Comparison of ENCODE assay signal across 8 cellular contexts in the genomic region with DNA sequence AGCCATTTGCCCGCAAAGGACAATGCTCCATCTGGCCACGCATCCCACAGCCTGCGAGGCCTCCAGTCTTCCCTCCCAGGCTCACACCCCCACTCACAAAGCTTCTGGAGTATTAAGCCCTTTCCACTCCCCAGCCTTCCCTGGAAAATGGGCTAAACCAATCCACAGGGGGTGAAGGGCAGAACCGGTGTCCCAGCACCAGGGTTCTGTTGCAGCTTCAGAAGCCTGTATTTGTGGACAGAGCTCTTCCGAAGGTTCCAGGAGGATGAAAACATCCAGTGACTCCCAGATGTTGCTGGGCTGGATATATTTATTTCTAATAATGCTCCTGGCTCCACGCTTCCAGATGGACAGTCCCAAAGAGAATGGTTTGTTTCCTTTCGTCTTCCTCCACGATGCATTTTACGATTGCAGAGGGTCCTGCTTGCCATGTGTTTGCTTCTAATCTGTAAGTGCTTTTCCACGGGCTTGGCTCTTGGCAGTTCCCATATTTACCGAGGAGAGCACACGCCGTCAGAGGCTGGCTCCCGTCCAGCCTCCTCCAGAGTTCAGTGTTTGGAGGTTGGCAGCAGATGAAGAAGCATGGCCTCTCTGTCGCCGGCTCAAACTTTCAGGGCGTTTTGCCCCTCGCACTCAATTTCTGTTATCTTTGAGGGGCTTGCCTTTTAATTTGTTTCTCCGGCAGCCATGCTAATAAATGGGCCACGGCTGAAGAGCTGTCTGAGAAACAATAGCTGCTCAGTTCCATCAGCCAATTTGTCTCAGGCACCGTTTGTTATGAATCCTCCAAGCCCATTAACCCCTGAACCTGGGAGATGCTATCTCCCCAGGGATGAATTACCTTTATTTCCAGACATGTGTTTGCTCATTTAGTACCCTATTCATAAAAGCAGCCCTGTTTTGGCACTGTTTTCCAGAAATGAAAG.
DNase-seq lines count a peak whose midpoint lies in the region; ATAC-seq and TF ChIP-seq lines count a peak whose summit lies in the region.

No MANE protein-coding gene starts in this region.

- no peaks in the 10 kb centered on the region for H3K9me3 ChIP-seq in thyroid gland

- H3K4me3 ChIP-seq in thyroid gland (replicated peaks in 1 of 3) = no peak overlapping the region

- DNase-seq in Right ventricle myocardium inferior (ENCODE audit: missing footprints) (peak; percentile 84), cardiac septum (ENCODE audit: low spot score) (no peak), astrocyte of the hippocampus (ENCODE audit: low read depth, low spot score) (peak; percentile 92), thyroid gland (peak; percentile 78 to 83), GM10248 (ENCODE audit: extremely low spot score) (no peak)
- no peak for DNase-seq in activated CD4-positive, CD25-positive, alpha-beta regulatory T cell treated with anti-CD3 and anti-CD28 coated beads, Interleukin-2, amount 50 U/mL, for 72 hours

- 17 to 28% methylated on average over 21 of the region's 21 CpGs for WGBS in thyroid gland, 2 donors

- intact Hi-C loops in Right ventricle myocardium inferior (cut with DNase I) = loop anchor here (10.0 kb wide), 1 partner anchor 292 kb away; a partner anchor contains a TSS
- intact Hi-C loops in cardiac septum (cut with DNase I) = loop anchor here (10.0 kb wide), 1 partner anchor 292 kb away; a partner anchor contains a TSS
- intact Hi-C loops in thyroid gland (cut with DNase I) = no loop called here

- TF ChIP-seq POLR2A in thyroid gland (IDR thresholded peaks at IDR 0.05) = no peak

- POLR2A ChIA-PET in GM10248 (lab: Yijun Ruan, JAX) = no interaction called here

- peak overlapping the region; percentile 91 for H3K27ac ChIP-seq in layer of hippocampus (ENCODE audit: low read depth, low read length)
- no peak overlapping the region for H3K27ac ChIP-seq in thyroid gland

- no peaks in the 10 kb centered on the region for H3K27me3 ChIP-seq in layer of hippocampus (ENCODE audit: control insufficient read depth, insufficient read depth, low read length)
- no peaks in the 10 kb centered on the region for H3K27me3 ChIP-seq in thyroid gland

- ATAC-seq in Right ventricle myocardium inferior (peak; percentile 67), HG03280 (IDR thresholded peaks at IDR 0.05; ENCODE audit: unreplicated experiment) (no peak)

- CTCF ChIA-PET in GM10248 (lab: Yijun Ruan, JAX) = no interaction called here

- TF ChIP-seq CTCF in thyroid gland (IDR thresholded peaks at IDR 0.05) = no peak
- no peak for TF ChIP-seq CTCF in GM10248 (IDR thresholded peaks at IDR 0.05; ENCODE audit: control extremely low read depth, extremely low read depth, low read depth, missing control alignments)

- peaks cover 6 to 21% of the 10 kb centered on the region in 2 donors for H3K4me1 ChIP-seq in thyroid gland

- no peaks in the 10 kb centered on the region for H3K36me3 ChIP-seq in thyroid gland

Comparison
In these comparisons a context has a peak if more than half of its experiments do, and no peak if none do; other contexts are left out.
1. DNase-seq: peak in Right ventricle myocardium inferior (single experiment), astrocyte of the hippocampus (single experiment) and thyroid gland (2 of 2); none in cardiac septum (single experiment), activated CD4-positive, CD25-positive, alpha-beta regulatory T cell treated with anti-CD3 and anti-CD28 coated beads, Interleukin-2, amount 50 U/mL, for 72 hours (single experiment) and GM10248 (single experiment).